ENCODE assay signal across 1 cellular context in the genomic region with DNA sequence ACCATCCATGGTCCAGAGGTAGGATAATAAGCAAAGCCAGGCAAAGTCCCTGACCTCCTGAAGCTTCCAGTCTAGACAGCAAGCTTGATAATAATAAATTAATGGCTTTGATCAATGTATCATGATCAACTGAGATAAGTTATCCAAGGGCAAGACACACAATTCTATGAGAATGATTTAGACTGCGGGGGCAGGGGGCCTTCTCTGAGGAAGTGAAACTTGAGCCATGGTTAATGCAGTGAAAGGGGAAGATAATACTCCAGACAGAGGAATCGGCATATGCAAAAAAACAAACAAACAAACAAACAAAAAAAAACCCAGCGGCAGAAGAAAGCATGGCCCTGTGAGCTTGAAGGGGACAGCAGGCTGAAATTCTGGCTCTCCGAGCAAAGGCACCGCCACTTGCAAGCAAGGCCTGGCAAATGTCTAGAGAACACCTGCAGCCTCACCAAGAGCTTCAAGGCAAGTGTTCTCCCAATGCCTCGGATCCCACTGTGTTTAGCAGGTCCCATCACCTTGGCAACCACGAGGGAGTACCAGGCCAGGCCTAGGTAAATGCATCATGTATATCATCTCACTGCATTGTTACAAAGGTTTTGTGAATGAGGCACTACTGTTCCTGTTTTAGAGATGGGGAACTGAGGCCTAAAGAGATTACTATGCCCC.
TF ChIP-seq lines count a peak whose summit lies in the region.

No MANE protein-coding gene starts in this region.

TF ChIP-seq in GM23338, 12 proteins besides CTCF, POLR2A, EP300 and RAD21 (continued from another document):
- TF ChIP-seq, protein P1, sequence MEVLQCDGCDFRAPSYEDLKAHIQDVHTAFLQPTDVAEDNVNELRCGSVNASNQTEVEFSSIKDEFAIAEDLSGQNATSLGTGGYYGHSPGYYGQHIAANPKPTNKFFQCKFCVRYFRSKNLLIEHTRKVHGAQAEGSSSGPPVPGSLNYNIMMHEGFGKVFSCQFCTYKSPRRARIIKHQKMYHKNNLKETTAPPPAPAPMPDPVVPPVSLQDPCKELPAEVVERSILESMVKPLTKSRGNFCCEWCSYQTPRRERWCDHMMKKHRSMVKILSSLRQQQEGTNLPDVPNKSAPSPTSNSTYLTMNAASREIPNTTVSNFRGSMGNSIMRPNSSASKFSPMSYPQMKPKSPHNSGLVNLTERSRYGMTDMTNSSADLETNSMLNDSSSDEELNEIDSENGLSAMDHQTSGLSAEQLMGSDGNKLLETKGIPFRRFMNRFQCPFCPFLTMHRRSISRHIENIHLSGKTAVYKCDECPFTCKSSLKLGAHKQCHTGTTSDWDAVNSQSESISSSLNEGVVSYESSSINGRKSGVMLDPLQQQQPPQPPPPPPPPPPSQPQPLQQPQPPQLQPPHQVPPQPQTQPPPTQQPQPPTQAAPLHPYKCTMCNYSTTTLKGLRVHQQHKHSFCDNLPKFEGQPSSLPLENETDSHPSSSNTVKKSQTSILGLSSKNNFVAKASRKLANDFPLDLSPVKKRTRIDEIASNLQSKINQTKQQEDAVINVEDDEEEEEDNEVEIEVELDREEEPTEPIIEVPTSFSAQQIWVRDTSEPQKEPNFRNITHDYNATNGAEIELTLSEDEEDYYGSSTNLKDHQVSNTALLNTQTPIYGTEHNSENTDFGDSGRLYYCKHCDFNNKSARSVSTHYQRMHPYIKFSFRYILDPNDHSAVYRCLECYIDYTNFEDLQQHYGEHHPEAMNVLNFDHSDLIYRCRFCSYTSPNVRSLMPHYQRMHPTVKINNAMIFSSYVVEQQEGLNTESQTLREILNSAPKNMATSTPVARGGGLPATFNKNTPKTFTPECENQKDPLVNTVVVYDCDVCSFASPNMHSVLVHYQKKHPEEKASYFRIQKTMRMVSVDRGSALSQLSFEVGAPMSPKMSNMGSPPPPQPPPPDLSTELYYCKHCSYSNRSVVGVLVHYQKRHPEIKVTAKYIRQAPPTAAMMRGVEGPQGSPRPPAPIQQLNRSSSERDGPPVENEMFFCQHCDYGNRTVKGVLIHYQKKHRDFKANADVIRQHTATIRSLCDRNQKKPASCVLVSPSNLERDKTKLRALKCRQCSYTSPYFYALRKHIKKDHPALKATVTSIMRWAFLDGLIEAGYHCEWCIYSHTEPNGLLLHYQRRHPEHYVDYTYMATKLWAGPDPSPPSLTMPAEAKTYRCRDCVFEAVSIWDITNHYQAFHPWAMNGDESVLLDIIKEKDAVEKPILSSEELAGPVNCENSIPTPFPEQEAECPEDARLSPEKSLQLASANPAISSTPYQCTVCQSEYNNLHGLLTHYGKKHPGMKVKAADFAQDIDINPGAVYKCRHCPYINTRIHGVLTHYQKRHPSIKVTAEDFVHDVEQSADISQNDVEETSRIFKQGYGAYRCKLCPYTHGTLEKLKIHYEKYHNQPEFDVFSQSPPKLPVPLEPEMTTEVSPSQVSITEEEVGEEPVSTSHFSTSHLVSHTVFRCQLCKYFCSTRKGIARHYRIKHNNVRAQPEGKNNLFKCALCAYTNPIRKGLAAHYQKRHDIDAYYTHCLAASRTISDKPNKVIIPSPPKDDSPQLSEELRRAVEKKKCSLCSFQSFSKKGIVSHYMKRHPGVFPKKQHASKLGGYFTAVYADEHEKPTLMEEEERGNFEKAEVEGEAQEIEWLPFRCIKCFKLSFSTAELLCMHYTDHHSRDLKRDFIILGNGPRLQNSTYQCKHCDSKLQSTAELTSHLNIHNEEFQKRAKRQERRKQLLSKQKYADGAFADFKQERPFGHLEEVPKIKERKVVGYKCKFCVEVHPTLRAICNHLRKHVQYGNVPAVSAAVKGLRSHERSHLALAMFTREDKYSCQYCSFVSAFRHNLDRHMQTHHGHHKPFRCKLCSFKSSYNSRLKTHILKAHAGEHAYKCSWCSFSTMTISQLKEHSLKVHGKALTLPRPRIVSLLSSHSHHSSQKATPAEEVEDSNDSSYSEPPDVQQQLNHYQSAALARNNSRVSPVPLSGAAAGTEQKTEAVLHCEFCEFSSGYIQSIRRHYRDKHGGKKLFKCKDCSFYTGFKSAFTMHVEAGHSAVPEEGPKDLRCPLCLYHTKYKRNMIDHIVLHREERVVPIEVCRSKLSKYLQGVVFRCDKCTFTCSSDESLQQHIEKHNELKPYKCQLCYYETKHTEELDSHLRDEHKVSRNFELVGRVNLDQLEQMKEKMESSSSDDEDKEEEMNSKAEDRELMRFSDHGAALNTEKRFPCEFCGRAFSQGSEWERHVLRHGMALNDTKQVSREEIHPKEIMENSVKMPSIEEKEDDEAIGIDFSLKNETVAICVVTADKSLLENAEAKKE (CRISPR knock-in tag; IDR thresholded peaks at IDR 0.05), result no peak
- TF ChIP-seq, protein P2, sequence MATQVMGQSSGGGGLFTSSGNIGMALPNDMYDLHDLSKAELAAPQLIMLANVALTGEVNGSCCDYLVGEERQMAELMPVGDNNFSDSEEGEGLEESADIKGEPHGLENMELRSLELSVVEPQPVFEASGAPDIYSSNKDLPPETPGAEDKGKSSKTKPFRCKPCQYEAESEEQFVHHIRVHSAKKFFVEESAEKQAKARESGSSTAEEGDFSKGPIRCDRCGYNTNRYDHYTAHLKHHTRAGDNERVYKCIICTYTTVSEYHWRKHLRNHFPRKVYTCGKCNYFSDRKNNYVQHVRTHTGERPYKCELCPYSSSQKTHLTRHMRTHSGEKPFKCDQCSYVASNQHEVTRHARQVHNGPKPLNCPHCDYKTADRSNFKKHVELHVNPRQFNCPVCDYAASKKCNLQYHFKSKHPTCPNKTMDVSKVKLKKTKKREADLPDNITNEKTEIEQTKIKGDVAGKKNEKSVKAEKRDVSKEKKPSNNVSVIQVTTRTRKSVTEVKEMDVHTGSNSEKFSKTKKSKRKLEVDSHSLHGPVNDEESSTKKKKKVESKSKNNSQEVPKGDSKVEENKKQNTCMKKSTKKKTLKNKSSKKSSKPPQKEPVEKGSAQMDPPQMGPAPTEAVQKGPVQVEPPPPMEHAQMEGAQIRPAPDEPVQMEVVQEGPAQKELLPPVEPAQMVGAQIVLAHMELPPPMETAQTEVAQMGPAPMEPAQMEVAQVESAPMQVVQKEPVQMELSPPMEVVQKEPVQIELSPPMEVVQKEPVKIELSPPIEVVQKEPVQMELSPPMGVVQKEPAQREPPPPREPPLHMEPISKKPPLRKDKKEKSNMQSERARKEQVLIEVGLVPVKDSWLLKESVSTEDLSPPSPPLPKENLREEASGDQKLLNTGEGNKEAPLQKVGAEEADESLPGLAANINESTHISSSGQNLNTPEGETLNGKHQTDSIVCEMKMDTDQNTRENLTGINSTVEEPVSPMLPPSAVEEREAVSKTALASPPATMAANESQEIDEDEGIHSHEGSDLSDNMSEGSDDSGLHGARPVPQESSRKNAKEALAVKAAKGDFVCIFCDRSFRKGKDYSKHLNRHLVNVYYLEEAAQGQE (IDR thresholded peaks at IDR 0.05; ENCODE audit: unreplicated experiment), result no peak
- TF ChIP-seq EZH2 (IDR thresholded peaks at IDR 0.05; ENCODE audit: low read depth, unreplicated experiment) (no peak), NANOG (IDR thresholded peaks at IDR 0.05; ENCODE audit: borderline replicate concordance) (no peak), EZH2phosphoT487 (IDR thresholded peaks at IDR 0.05; ENCODE audit: unreplicated experiment) (no peak), CREB1 (CRISPR knock-in tag; IDR thresholded peaks at IDR 0.05; ENCODE audit: low read depth) (no peak), POLR2AphosphoS5 (IDR thresholded peaks at IDR 0.05; ENCODE audit: low read depth) (no peak), JUNB (IDR thresholded peaks at IDR 0.05; ENCODE audit: unreplicated experiment) (no peak)
- TF ChIP-seq, protein P3, sequence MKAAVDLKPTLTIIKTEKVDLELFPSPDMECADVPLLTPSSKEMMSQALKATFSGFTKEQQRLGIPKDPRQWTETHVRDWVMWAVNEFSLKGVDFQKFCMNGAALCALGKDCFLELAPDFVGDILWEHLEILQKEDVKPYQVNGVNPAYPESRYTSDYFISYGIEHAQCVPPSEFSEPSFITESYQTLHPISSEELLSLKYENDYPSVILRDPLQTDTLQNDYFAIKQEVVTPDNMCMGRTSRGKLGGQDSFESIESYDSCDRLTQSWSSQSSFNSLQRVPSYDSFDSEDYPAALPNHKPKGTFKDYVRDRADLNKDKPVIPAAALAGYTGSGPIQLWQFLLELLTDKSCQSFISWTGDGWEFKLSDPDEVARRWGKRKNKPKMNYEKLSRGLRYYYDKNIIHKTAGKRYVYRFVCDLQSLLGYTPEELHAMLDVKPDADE (IDR thresholded peaks at IDR 0.05), result no peak
TF ChIP-seq in GM23338: peak in this region for 0.
